Comparison of ENCODE assay signal across 9 cellular contexts in genomic region chr7:158957507-158957900, GRCh38.
DNase-seq lines count a peak whose midpoint lies in the region; ATAC-seq, FAIRE-seq and TF ChIP-seq lines count a peak whose summit lies in the region.
"Had no signal": no experiment of that assay in that cellular context is flagged by ENCODE, and none has a peak within 500 bp of the region (broad histone marks: within the 10 kb centered on the region; RNA-seq: fewer than 3 reads in every experiment).

No MANE protein-coding gene starts in this region.

- no peaks in the 10 kb centered on the region for H3K9me2 ChIP-seq in PC-9 (ENCODE audit: insufficient read depth)

- POLR2A ChIA-PET in PC-9 (lab: Charles Lee; ENCODE audit: unreplicated experiment) = no interaction called here

- no peaks in the 10 kb centered on the region for H3K4me1 ChIP-seq in PC-9 (replicated peaks; ENCODE audit: insufficient read depth)
- peaks cover 11% of the 10 kb centered on the region for H3K4me1 ChIP-seq in keratinocyte (ENCODE audit: control insufficient read depth, extremely low read depth, insufficient read depth, low read length)

- dilution Hi-C loops in keratinocyte (cut with MboI; ENCODE audit: extremely low pct_ligation_motif_present, low sequenced_read_pairs) = no loop called here

- H3F3A ChIP-seq in PC-9 (ENCODE audit: insufficient read depth, low read depth) = peaks cover 5% of the 10 kb centered on the region; the same call in 1 of the 2 replicates

- H3K4me3 ChIP-seq in PC-9 (peak overlapping the region; percentile 16; the same call in 1 of the 2 replicates), keratinocyte (ENCODE audit: control insufficient read depth in 2 of 3, extremely low read depth in 1 of 3, insufficient read depth in 2 of 3, low read depth in 1 of 3, low read length in 3 of 3) (peak overlapping the region in 2 of 3 experiments; percentile 35 to 63)

- H3K9me1 ChIP-seq in keratinocyte (ENCODE audit: control insufficient read depth, extremely low read depth, insufficient read depth, low read length) = no peaks in the 10 kb centered on the region

- CTCF ChIA-PET in PC-9 (lab: Charles Lee) = no interaction called here

- H3K79me2 ChIP-seq in PC-9 (ENCODE audit: low read depth) = no peaks in the 10 kb centered on the region
- no peaks in the 10 kb centered on the region for H3K79me2 ChIP-seq in keratinocyte (ENCODE audit: control insufficient read depth, insufficient read depth, low read length)

- FAIRE-seq in keratinocyte (lab: Jason Lieb, UNC) = no peak
- FAIRE-seq: endometrium had no signal

- H3K27ac ChIP-seq in PC-9 (no peak overlapping the region), keratinocyte (ENCODE audit: control insufficient read depth, insufficient read depth, low read length) (no peak overlapping the region)

- no peaks in the 10 kb centered on the region for H4K20me1 ChIP-seq in PC-9 (ENCODE audit: insufficient read depth)
- no peaks in the 10 kb centered on the region for H4K20me1 ChIP-seq in keratinocyte (ENCODE audit: control insufficient read depth, extremely low read depth, insufficient read depth, low read length)

- ATAC-seq in HG02840 (IDR thresholded peaks at IDR 0.05; ENCODE audit: low FRiP score, unreplicated experiment) = peak; percentile 13
- no peak for ATAC-seq in GM19035 (IDR thresholded peaks at IDR 0.05; ENCODE audit: unreplicated experiment)

- DNase-seq in DMS153 (lab: John Stamatoyannopoulos, UW) (peak; percentile 63), PC-9 (no peak), keratinocyte (ENCODE audit: low read depth, low spot score) (no peak), T1000 (lab: John Stamatoyannopoulos, UW) (no peak), HUDEP-2 (lab: John Stamatoyannopoulos, UW; ENCODE audit: unreplicated experiment in 76 of 76) (no peak)
- DNase-seq in effector CD8-positive, alpha-beta T cell (lab: John Stamatoyannopoulos, UW) = no peak

- no peak overlapping the region for H3K9ac ChIP-seq in keratinocyte (ENCODE audit: control insufficient read depth, extremely low read depth, insufficient read depth, low read length)

- H3K27me3 ChIP-seq in PC-9 (ENCODE audit: insufficient read depth, low read depth) = peaks cover 17% of the 10 kb centered on the region; the same call in 1 of the 2 replicates
- H3K27me3 ChIP-seq in keratinocyte (ENCODE audit: control insufficient read depth, extremely low read depth, insufficient read depth, low read length) = peaks cover 23% of the 10 kb centered on the region

- TF ChIP-seq CTCF in PC-9 (conservative IDR thresholded peaks at IDR 0.05) = no peak
- no peak for TF ChIP-seq CTCF in keratinocyte (optimal IDR thresholded peaks at IDR 0.05 in 1 of 3, IDR thresholded peaks at IDR 0.05 in 1 of 3, conservative IDR thresholded peaks at IDR 0.05 in 1 of 3; ENCODE audit: extremely low read depth in 1 of 3, insufficient read depth in 2 of 3, low read length in 3 of 3)

- intact Hi-C loops in PC-9 (cut with micrococcal nuclease; ENCODE audit: unreplicated experiment) = no loop called here

- no TSS peak for BruUV-seq in PC-9 (replicated peaks; lab: Mats Ljungman, UMichigan)

- H3K9me3 ChIP-seq in PC-9 (ENCODE audit: insufficient read depth, low read depth) (no peaks in the 10 kb centered on the region), keratinocyte (ENCODE audit: control insufficient read depth, low read depth, low read length) (no peaks in the 10 kb centered on the region)

- H3K36me3 ChIP-seq in PC-9 (ENCODE audit: low read depth) (no peaks in the 10 kb centered on the region), keratinocyte (ENCODE audit: control insufficient read depth in 2 of 2, extremely low read depth in 1 of 2, insufficient read depth in 2 of 2, low read length in 2 of 2) (no peaks in the 10 kb centered on the region)

- H2AFZ ChIP-seq in PC-9 = no peak overlapping the region
- no peak overlapping the region for H2AFZ ChIP-seq in keratinocyte (ENCODE audit: control insufficient read depth, low read length)

- H3K4me2 ChIP-seq in PC-9 (peak overlapping the region; percentile 64), keratinocyte (ENCODE audit: control insufficient read depth, extremely low read depth, insufficient read depth, low read depth, low read length) (peak overlapping the region; percentile 87)
